ENCODE assay signal across 22 cellular contexts in genomic region chr18:10923225-10923624, GRCh38.
"Had no signal": no experiment of that assay in that cellular context is flagged by ENCODE, and none has a peak within 500 bp of the region (broad histone marks: within the 10 kb centered on the region; RNA-seq: fewer than 3 reads in every experiment).

No MANE protein-coding gene starts in this region.

- H3K27me3 Mint-ChIP-seq: activated CD4-positive, alpha-beta T cell treated with anti-CD3 and anti-CD28 coated beads, Interleukin-2, amount 10 ng/mL, durations not matched to agents 24 days and 14 days had no signal

- H3K4me1 Mint-ChIP-seq: activated CD4-positive, alpha-beta memory T cell treated with anti-CD3 and anti-CD28 coated beads, Interleukin-2, amount 10 ng/mL, durations not matched to agents 7 days and 5 days; activated CD4-positive, alpha-beta T cell treated with anti-CD3 and anti-CD28 coated beads, Interleukin-2, amount 10 ng/mL, durations not matched to agents 24 days and 14 days; central memory CD8-positive, alpha-beta T cell had no signal

- H3K4me1 ChIP-seq: colonic mucosa had no signal

- DNase-seq: activated CD4-positive, alpha-beta memory T cell treated with anti-CD3 and anti-CD28 coated beads, Interleukin-2, amount 10 ng/mL, durations not matched to agents 7 days and 5 days; activated CD4-positive, alpha-beta T cell treated with anti-CD3 and anti-CD28 coated beads, Interleukin-2, amount 10 ng/mL, durations not matched to agents 24 days and 14 days; activated effector memory CD4-positive, alpha-beta T cell treated with anti-CD3 and anti-CD28 coated beads, Interleukin-2, amount 50 U/mL, for 16 hours; activated naive CD4-positive, alpha-beta T cell treated with anti-CD3 and anti-CD28 coated beads, Interleukin-2, amount 50 U/mL, for 16 hours; brain microvascular endothelial cell; colonic mucosa; esophagus squamous epithelium; head of caudate nucleus; hypothalamus; left ventricle myocardium superior; mammary epithelial cell; sigmoid colon; stimulated activated CD4-positive, alpha-beta T cell treated with anti-CD3 and anti-CD28 coated beads, Interleukin-2, amount 100 ng/mL, for 48 hours; stimulated activated CD8-positive, alpha-beta memory T cell treated with anti-CD3 and anti-CD28 coated beads, Interleukin-4, amount 100 ng/mL, for 48 hours; stimulated activated naive CD4-positive, alpha-beta T cell treated with Interleukin-2 at 50 U/mL for 16 hours; upper lobe of right lung had no signal

- H3K9me3 Mint-ChIP-seq: activated CD4-positive, alpha-beta memory T cell treated with anti-CD3 and anti-CD28 coated beads, Interleukin-2, amount 10 ng/mL, durations not matched to agents 7 days and 5 days; activated CD4-positive, alpha-beta T cell treated with anti-CD3 and anti-CD28 coated beads, Interleukin-2, amount 10 ng/mL, durations not matched to agents 24 days and 14 days; central memory CD8-positive, alpha-beta T cell; nephron had no signal

- H3K36me3 ChIP-seq: ascending aorta, brain microvascular endothelial cell, colonic mucosa, esophagus squamous epithelium, gastroesophageal sphincter, sigmoid colon, upper lobe of right lung had no signal

- H3K9me3 ChIP-seq: ascending aorta, colonic mucosa, esophagus squamous epithelium, gastroesophageal sphincter, sigmoid colon, upper lobe of right lung had no signal

- ATAC-seq: activated CD4-positive, CD25-positive, alpha-beta regulatory T cell treated with anti-CD3 and anti-CD28 coated beads, Interleukin-2, amount 50 U/mL, for 24 hours; gastroesophageal sphincter; left ventricle myocardium superior; upper lobe of right lung had no signal

- H3K27me3 ChIP-seq: ascending aorta, brain microvascular endothelial cell, colonic mucosa, esophagus squamous epithelium, sigmoid colon, upper lobe of right lung had no signal

- H3K4me3 Mint-ChIP-seq: activated CD4-positive, alpha-beta memory T cell treated with anti-CD3 and anti-CD28 coated beads, Interleukin-2, amount 10 ng/mL, durations not matched to agents 7 days and 5 days; activated CD4-positive, alpha-beta T cell treated with anti-CD3 and anti-CD28 coated beads, Interleukin-2, amount 10 ng/mL, durations not matched to agents 24 days and 14 days; central memory CD8-positive, alpha-beta T cell; nephron had no signal

- H3K27ac ChIP-seq: ascending aorta, brain microvascular endothelial cell, colonic mucosa, esophagus squamous epithelium, gastroesophageal sphincter, sigmoid colon, upper lobe of right lung, VCaP had no signal

- H3K4me3 ChIP-seq: ascending aorta, colonic mucosa, esophagus squamous epithelium, gastroesophageal sphincter, sigmoid colon, upper lobe of right lung had no signal

- H3K27ac Mint-ChIP-seq: activated CD4-positive, alpha-beta memory T cell treated with anti-CD3 and anti-CD28 coated beads, Interleukin-2, amount 10 ng/mL, durations not matched to agents 7 days and 5 days; activated CD4-positive, alpha-beta T cell treated with anti-CD3 and anti-CD28 coated beads, Interleukin-2, amount 10 ng/mL, durations not matched to agents 24 days and 14 days had no signal
